In the genomic region with DNA sequence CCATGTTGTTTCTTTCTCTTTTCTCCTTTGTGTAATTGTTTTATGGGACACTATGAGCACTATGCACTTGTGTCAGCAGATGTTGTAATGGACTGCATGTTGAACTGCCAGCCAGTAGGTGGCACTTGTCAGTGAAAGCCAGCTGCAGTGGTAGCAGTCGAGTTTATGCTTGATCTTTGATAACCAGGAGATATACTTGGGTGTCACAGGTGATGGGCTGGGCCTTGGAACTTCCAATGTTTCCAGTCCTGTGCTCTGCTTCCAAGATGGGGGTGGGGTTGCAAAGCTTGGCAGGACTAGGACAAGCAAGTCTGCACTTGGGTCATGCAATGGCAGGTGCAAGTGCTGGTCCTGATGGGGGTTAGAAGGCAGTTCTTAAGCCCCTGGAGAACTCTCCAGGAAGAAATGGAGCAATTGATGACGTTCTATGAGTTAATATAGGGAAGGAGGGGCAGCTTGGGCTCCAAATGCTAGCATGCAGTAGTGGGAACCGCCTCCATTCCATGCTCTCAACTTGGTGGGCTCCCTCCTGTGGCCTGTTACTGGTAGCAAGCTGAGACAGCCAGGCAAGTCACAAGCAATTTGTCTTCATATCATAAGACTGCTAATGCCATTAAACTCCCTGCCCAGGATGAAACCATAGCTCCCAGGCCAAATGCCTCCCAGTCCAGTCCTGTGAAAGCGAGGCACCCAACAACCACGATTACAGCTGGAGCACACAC, we compare ENCODE assay signal across 9 cellular contexts. TPM values are rescaled to one million over a fixed set of nuclear protein-coding genes. Genes with fewer than 3 reads are reported as not detected.
DNase-seq lines count a peak whose midpoint lies in the region; ATAC-seq, FAIRE-seq and TF ChIP-seq lines count a peak whose summit lies in the region.
"Had no signal": no experiment of that assay in that cellular context is flagged by ENCODE, and none has a peak within 500 bp of the region (broad histone marks: within the 10 kb centered on the region; RNA-seq: fewer than 3 reads in every experiment).

No MANE protein-coding gene starts in this region.

- H3K27me3 Mint-ChIP-seq in activated CD4-positive, alpha-beta T cell treated with anti-CD3 and anti-CD28 coated beads, Interleukin-2, amount 10 ng/mL, durations not matched to agents 7 days and 5 days: peaks cover 30% of the 10 kb centered on the region

- no peaks in the 10 kb centered on the region for H3K4me1 ChIP-seq in pancreas

- no peak for FAIRE-seq in pancreas (lab: Jason Lieb, UNC)

- H3K4me3 ChIP-seq in HL-60 (replicated peaks; ENCODE audit: insufficient read depth, low read length) (no peak overlapping the region), fibroblast of mammary gland (ENCODE audit: control insufficient read depth, low read depth, low read length) (no peak overlapping the region), pancreas (no peak overlapping the region)

- no peaks in the 10 kb centered on the region for H3K9me3 Mint-ChIP-seq in activated CD4-positive, alpha-beta T cell treated with anti-CD3 and anti-CD28 coated beads, Interleukin-2, amount 10 ng/mL, durations not matched to agents 7 days and 5 days

- no peaks in the 10 kb centered on the region for H3K36me3 Mint-ChIP-seq in activated CD4-positive, alpha-beta T cell treated with anti-CD3 and anti-CD28 coated beads, Interleukin-2, amount 10 ng/mL, durations not matched to agents 7 days and 5 days (ENCODE audit: low read depth)

- no peak overlapping the region for H3K27ac Mint-ChIP-seq in activated CD4-positive, alpha-beta T cell treated with anti-CD3 and anti-CD28 coated beads, Interleukin-2, amount 10 ng/mL, durations not matched to agents 7 days and 5 days

- H3K36me3 ChIP-seq in pancreas: no peaks in the 10 kb centered on the region

- no peaks in the 10 kb centered on the region for H3K4me1 Mint-ChIP-seq in activated CD4-positive, alpha-beta T cell treated with anti-CD3 and anti-CD28 coated beads, Interleukin-2, amount 10 ng/mL, durations not matched to agents 7 days and 5 days

- POLR2A ChIA-PET in activated CD4-positive, alpha-beta T cell treated with anti-CD3 and anti-CD28 coated beads, Interleukin-2, amount 10 ng/mL, durations not matched to agents 7 days and 5 days (lab: Charles Lee): no interaction called here

- H3K4me3 Mint-ChIP-seq in activated CD4-positive, alpha-beta T cell treated with anti-CD3 and anti-CD28 coated beads, Interleukin-2, amount 10 ng/mL, durations not matched to agents 7 days and 5 days: no peak overlapping the region

- DNase-seq in DMS153 treated with DMSO at 0.1 percent for 48 hours (lab: John Stamatoyannopoulos, UW; ENCODE audit: unreplicated experiment) (peak; percentile 20), DMS153 (lab: John Stamatoyannopoulos, UW) (no peak), HL-60 (ENCODE audit: low read depth in 1 of 2, low spot score in 1 of 2) (peak; percentile 18 to 35), fibroblast of mammary gland (ENCODE audit: low read depth) (peak; percentile 35), pancreas (peak in 1 of 6 donors; percentile 20), SHP77 treated with DMSO at 0.1 percent for 48 hours (lab: John Stamatoyannopoulos, UW) (no peak)
- peak; percentile 56 for DNase-seq in activated CD4-positive, alpha-beta T cell treated with anti-CD3 and anti-CD28 coated beads, Interleukin-2, amount 10 ng/mL, durations not matched to agents 7 days and 5 days

- H3K9me3 ChIP-seq in pancreas: no peaks in the 10 kb centered on the region

- TF ChIP-seq CTCF in HL-60 (IDR thresholded peaks at IDR 0.05; ENCODE audit: insufficient read depth, low read length) (peak; percentile 83), fibroblast of mammary gland (conservative IDR thresholded peaks at IDR 0.05; ENCODE audit: control insufficient read depth, insufficient read depth, low read depth, low read length) (peak; percentile 62), pancreas (IDR thresholded peaks at IDR 0.05) (peak in 2 of 4 donors; percentile 30 to 39)

- H3K27me3 ChIP-seq in HL-60 (ENCODE audit: insufficient read depth, poor library complexity, severe bottlenecking) (no peaks in the 10 kb centered on the region), pancreas (no peaks in the 10 kb centered on the region)

- WGBS in pancreas, 2 donors: 52 to 62% methylated on average over 5 of the region's 5 CpGs

- ATAC-seq in GM21529 (IDR thresholded peaks at IDR 0.05; ENCODE audit: unreplicated experiment) (peak; percentile 97), pancreas (peak in 3 of 4 donors; percentile 72 to 81 (median 77))

- intact Hi-C loops in pancreas (cut with DNase I): no loop called here

- no peak overlapping the region for H3K27ac ChIP-seq in HL-60 (replicated peaks)
- no peak overlapping the region for H3K27ac ChIP-seq in pancreas

- CTCF ChIA-PET in activated CD4-positive, alpha-beta T cell treated with anti-CD3 and anti-CD28 coated beads, Interleukin-2, amount 10 ng/mL, durations not matched to agents 7 days and 5 days (lab: Charles Lee): interaction anchor here (0.6 to 1.1 kb wide), 3 partner anchors 15 to 343 kb away, joined by 3 to 4 read pairs (median 4); no protein-coding TSS in a partner anchor

RNA-seq across cellular contexts. Expression of a gene that starts 21.0 kb away (rescaled TPM):
- total RNA-seq in activated CD4-positive, alpha-beta T cell treated with anti-CD3 and anti-CD28 coated beads, Interleukin-2, amount 10 ng/mL, durations not matched to agents 7 days and 5 days: not detected
- under 1 TPM; 0.09 to 0.58 (median 0.35) TPM for total RNA-seq in pancreas
- polyA plus RNA-seq in pancreas: under 1 TPM; 0.15 to 0.68 TPM
- polyA plus RNA-seq: aorta had no signal

Comparison
In these comparisons a context has a peak if more than half of its experiments do, and no peak if none do; other contexts are left out.
1. DNase-seq: peak in DMS153 treated with DMSO at 0.1 percent for 48 hours (single experiment), HL-60 (2 of 2), activated CD4-positive, alpha-beta T cell treated with anti-CD3 and anti-CD28 coated beads, Interleukin-2, amount 10 ng/mL, durations not matched to agents 7 days and 5 days (single experiment) and fibroblast of mammary gland (single experiment); none in DMS153 (single experiment) and SHP77 treated with DMSO at 0.1 percent for 48 hours (single experiment).